1 cellular context compared by ENCODE assay signal in the genomic region with DNA sequence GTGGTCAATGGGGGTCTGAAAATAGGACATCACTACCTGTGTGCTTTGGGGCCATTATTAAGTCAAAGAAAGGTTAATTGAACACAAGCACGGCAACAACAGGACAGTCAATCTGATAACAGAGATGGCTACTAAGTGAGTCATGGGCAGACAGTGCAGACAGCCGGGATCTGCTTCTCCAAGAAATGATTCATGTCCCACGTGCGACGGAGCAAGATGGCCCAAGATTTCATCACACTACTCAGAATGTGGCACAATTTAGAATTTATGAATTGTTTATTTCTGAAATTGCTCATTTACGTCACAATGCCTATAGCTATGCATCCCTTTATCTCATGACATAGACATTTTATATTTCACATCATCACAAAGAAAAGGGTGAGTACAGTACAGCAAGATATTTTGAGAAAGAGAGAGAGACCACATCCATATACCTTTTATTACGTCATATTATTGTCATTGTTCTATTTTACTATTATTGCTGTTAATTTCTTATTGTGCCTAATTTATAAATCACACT.
A peak's percentile ranks its signal among the peaks of the same experiment; 100 is the strongest.
TF ChIP-seq lines count a peak whose summit lies in the region.

No MANE protein-coding gene starts in this region.

TF ChIP-seq in K562, 482 proteins besides CTCF, POLR2A, EP300 and RAD21 (continued from another document and continues in another):
- no peak for TF ChIP-seq CHD7 (IDR thresholded peaks at IDR 0.05; ENCODE audit: low read depth, low read length)
- TF ChIP-seq ZNF347 (CRISPR knock-in tag; IDR thresholded peaks at IDR 0.05; ENCODE audit: low read depth) = no peak
- no peak for TF ChIP-seq LARP7 (IDR thresholded peaks at IDR 0.05)
- TF ChIP-seq CREM (IDR thresholded peaks at IDR 0.05; ENCODE audit: low read depth) = peak; percentile 65
- TF ChIP-seq HCFC1 (IDR thresholded peaks at IDR 0.05; ENCODE audit: low read depth, low read length) = peak; percentile 42; the same call in 1 of the 2 replicates
- no peak for TF ChIP-seq YY1 (IDR thresholded peaks at IDR 0.05; ENCODE audit: borderline replicate concordance in 1 of 3, control insufficient read depth in 1 of 3, extremely low read depth in 1 of 3, insufficient read depth in 3 of 3, insufficient read length in 1 of 3, insufficient replicate concordance in 2 of 3, low read depth in 1 of 3, low read length in 2 of 3)
- no peak for TF ChIP-seq ZC3H4 (CRISPR knock-in tag; IDR thresholded peaks at IDR 0.05; ENCODE audit: borderline replicate concordance)
- TF ChIP-seq MITF (IDR thresholded peaks at IDR 0.05) = peak; percentile 76; the same call in 1 of the 2 replicates
- TF ChIP-seq CEBPB (tag; IDR thresholded peaks at IDR 0.05) = peak; percentile 96
- TF ChIP-seq ZNF133 (CRISPR knock-in tag; IDR thresholded peaks at IDR 0.05) = no peak
- TF ChIP-seq ESRRB (CRISPR knock-in tag; IDR thresholded peaks at IDR 0.05; ENCODE audit: borderline replicate concordance) = no peak
- TF ChIP-seq, protein P1, sequence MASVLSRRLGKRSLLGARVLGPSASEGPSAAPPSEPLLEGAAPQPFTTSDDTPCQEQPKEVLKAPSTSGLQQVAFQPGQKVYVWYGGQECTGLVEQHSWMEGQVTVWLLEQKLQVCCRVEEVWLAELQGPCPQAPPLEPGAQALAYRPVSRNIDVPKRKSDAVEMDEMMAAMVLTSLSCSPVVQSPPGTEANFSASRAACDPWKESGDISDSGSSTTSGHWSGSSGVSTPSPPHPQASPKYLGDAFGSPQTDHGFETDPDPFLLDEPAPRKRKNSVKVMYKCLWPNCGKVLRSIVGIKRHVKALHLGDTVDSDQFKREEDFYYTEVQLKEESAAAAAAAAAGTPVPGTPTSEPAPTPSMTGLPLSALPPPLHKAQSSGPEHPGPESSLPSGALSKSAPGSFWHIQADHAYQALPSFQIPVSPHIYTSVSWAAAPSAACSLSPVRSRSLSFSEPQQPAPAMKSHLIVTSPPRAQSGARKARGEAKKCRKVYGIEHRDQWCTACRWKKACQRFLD (CRISPR knock-in tag; IDR thresholded peaks at IDR 0.05) = no peak; the same call in 1 of the 2 replicates
- TF ChIP-seq ZNF699 (CRISPR knock-in tag; IDR thresholded peaks at IDR 0.05; ENCODE audit: insufficient replicate concordance) = no peak
- TF ChIP-seq, protein P2, sequence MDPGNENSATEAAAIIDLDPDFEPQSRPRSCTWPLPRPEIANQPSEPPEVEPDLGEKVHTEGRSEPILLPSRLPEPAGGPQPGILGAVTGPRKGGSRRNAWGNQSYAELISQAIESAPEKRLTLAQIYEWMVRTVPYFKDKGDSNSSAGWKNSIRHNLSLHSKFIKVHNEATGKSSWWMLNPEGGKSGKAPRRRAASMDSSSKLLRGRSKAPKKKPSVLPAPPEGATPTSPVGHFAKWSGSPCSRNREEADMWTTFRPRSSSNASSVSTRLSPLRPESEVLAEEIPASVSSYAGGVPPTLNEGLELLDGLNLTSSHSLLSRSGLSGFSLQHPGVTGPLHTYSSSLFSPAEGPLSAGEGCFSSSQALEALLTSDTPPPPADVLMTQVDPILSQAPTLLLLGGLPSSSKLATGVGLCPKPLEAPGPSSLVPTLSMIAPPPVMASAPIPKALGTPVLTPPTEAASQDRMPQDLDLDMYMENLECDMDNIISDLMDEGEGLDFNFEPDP (CRISPR knock-in tag; IDR thresholded peaks at IDR 0.05) = no peak
- no peak for TF ChIP-seq ZNF507 (tag; conservative IDR thresholded peaks at IDR 0.05)
- TF ChIP-seq ZNF134 (CRISPR knock-in tag; conservative IDR thresholded peaks at IDR 0.05) = no peak
- TF ChIP-seq, protein P3, sequence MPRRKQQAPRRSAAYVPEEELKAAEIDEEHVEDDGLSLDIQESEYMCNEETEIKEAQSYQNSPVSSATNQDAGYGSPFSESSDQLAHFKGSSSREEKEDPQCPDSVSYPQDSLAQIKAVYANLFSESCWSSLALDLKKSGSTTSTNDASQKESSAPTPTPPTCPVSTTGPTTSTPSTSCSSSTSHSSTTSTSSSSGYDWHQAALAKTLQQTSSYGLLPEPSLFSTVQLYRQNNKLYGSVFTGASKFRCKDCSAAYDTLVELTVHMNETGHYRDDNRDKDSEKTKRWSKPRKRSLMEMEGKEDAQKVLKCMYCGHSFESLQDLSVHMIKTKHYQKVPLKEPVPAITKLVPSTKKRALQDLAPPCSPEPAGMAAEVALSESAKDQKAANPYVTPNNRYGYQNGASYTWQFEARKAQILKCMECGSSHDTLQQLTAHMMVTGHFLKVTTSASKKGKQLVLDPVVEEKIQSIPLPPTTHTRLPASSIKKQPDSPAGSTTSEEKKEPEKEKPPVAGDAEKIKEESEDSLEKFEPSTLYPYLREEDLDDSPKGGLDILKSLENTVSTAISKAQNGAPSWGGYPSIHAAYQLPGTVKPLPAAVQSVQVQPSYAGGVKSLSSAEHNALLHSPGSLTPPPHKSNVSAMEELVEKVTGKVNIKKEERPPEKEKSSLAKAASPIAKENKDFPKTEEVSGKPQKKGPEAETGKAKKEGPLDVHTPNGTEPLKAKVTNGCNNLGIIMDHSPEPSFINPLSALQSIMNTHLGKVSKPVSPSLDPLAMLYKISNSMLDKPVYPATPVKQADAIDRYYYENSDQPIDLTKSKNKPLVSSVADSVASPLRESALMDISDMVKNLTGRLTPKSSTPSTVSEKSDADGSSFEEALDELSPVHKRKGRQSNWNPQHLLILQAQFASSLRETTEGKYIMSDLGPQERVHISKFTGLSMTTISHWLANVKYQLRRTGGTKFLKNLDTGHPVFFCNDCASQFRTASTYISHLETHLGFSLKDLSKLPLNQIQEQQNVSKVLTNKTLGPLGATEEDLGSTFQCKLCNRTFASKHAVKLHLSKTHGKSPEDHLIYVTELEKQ (CRISPR knock-in tag; IDR thresholded peaks at IDR 0.05) = no peak
- TF ChIP-seq TCF15 (CRISPR knock-in tag; IDR thresholded peaks at IDR 0.05) = no peak
- TF ChIP-seq BDP1 (IDR thresholded peaks at IDR 0.05; ENCODE audit: insufficient read depth, insufficient read length) = no peak
- no peak for TF ChIP-seq SP2 (IDR thresholded peaks at IDR 0.05; ENCODE audit: extremely low read depth, low read depth, low read length, poor library complexity, severe bottlenecking)
- TF ChIP-seq TFAP4 (CRISPR knock-in tag; IDR thresholded peaks at IDR 0.05; ENCODE audit: borderline replicate concordance) = no peak; the same call in 1 of the 2 replicates
- TF ChIP-seq, protein P4, sequence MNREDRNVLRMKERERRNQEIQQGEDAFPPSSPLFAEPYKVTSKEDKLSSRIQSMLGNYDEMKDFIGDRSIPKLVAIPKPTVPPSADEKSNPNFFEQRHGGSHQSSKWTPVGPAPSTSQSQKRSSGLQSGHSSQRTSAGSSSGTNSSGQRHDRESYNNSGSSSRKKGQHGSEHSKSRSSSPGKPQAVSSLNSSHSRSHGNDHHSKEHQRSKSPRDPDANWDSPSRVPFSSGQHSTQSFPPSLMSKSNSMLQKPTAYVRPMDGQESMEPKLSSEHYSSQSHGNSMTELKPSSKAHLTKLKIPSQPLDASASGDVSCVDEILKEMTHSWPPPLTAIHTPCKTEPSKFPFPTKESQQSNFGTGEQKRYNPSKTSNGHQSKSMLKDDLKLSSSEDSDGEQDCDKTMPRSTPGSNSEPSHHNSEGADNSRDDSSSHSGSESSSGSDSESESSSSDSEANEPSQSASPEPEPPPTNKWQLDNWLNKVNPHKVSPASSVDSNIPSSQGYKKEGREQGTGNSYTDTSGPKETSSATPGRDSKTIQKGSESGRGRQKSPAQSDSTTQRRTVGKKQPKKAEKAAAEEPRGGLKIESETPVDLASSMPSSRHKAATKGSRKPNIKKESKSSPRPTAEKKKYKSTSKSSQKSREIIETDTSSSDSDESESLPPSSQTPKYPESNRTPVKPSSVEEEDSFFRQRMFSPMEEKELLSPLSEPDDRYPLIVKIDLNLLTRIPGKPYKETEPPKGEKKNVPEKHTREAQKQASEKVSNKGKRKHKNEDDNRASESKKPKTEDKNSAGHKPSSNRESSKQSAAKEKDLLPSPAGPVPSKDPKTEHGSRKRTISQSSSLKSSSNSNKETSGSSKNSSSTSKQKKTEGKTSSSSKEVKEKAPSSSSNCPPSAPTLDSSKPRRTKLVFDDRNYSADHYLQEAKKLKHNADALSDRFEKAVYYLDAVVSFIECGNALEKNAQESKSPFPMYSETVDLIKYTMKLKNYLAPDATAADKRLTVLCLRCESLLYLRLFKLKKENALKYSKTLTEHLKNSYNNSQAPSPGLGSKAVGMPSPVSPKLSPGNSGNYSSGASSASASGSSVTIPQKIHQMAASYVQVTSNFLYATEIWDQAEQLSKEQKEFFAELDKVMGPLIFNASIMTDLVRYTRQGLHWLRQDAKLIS (CRISPR knock-in tag; IDR thresholded peaks at IDR 0.05) = no peak
- no peak for TF ChIP-seq SMC3 (conservative IDR thresholded peaks at IDR 0.05; ENCODE audit: insufficient read depth, low read depth, low read length)
- TF ChIP-seq EZH2 (IDR thresholded peaks at IDR 0.05; ENCODE audit: borderline replicate concordance, low read depth, low read length) = no peak
- TF ChIP-seq GABPB1 (CRISPR knock-in tag; IDR thresholded peaks at IDR 0.05) = no peak
- TF ChIP-seq HDAC6 (IDR thresholded peaks at IDR 0.05; ENCODE audit: low read depth, low read length) = no peak
